ENCODE assay signal across 8 cellular contexts in genomic region chr5:32174011-32174866, GRCh38. TPM values are rescaled to one million over a fixed set of nuclear protein-coding genes. Genes with fewer than 3 reads are reported as not detected.
DNase-seq lines count a peak whose midpoint lies in the region; ATAC-seq and TF ChIP-seq lines count a peak whose summit lies in the region.

TSS of gene GOLPH3 (minus strand) at chr5:32174319. CDS start at chr5:32174034, 285 bp downstream.

- peak within 1 kb of the TSS; percentile 83 for H3K4me2 ChIP-seq in Loucy (ENCODE audit: low read depth, low read length, poor library complexity, severe bottlenecking)

- peak within 1 kb of the TSS; percentile 99 for H3K27ac Mint-ChIP-seq in activated T-helper 2 cell treated with anti-CD3 and anti-CD28 coated beads, Interferon-gamma antibody, Interleukin-2, Interleukin-4, amounts not matched to agents 10 μg/mL and 5 μg/mL and 100 μg/mL, durations not matched to agents 14 hours and 24 hours and 36 hours
- H3K27ac Mint-ChIP-seq in nephron: peak within 1 kb of the TSS; percentile 100

- peaks cover 29% of the 10 kb centered on the region for H3K4me1 Mint-ChIP-seq in activated T-helper 2 cell treated with anti-CD3 and anti-CD28 coated beads, Interferon-gamma antibody, Interleukin-2, Interleukin-4, amounts not matched to agents 10 μg/mL and 5 μg/mL and 100 μg/mL, durations not matched to agents 14 hours and 24 hours and 36 hours (ENCODE audit: low read depth)
- H3K4me1 Mint-ChIP-seq in nephron: peaks cover 41% of the 10 kb centered on the region

- H3K36me3 ChIP-seq in H7 (replicated peaks; ENCODE audit: control insufficient read depth, insufficient read depth, low read length): peaks cover 7% of the 10 kb centered on the region
- peaks cover 12% of the 10 kb centered on the region; the same call in 1 of the 2 replicates for H3K36me3 ChIP-seq in Loucy (ENCODE audit: insufficient read depth, low read length)
- H3K36me3 ChIP-seq in RWPE2 (ENCODE audit: low read depth): peaks cover 37% of the 10 kb centered on the region

- DNase-seq in EL: peak; percentile 94
- peak; percentile 96 for DNase-seq in H7
- DNase-seq in RWPE2 (ENCODE audit: low spot score): peak; percentile 96
- peak; percentile 90 for DNase-seq in activated T-helper 2 cell treated with anti-CD3 and anti-CD28 coated beads, Interferon-gamma antibody, Interleukin-2, Interleukin-4, amounts not matched to agents 10 μg/mL and 5 μg/mL and 100 μg/mL, durations not matched to agents 14 hours and 24 hours and 36 hours (ENCODE audit: low spot score)
- peak; percentile 77 for DNase-seq in fibroblast of peridontal ligament (ENCODE audit: extremely low read depth)
- peak; percentile 97 for DNase-seq in stimulated activated naive CD8-positive, alpha-beta T cell treated with anti-CD3 and anti-CD28 coated beads, Interleukin-15, Interleukin-2, amounts not matched to agents 100 U/mL and 50 U/mL, for 24 hours

- H3K9me3 ChIP-seq in Loucy (ENCODE audit: insufficient read depth, low read depth, low read length) (no peaks in the 10 kb centered on the region), RWPE2 (ENCODE audit: severe bottlenecking) (no peaks in the 10 kb centered on the region)

- H3K9ac ChIP-seq in Loucy (ENCODE audit: low read depth, low read length, poor library complexity, severe bottlenecking): peak within 1 kb of the TSS; percentile 92

- ATAC-seq in RWPE2 (ENCODE audit: low read depth): peak; percentile 87
- peak; percentile 90 for ATAC-seq in stimulated activated naive CD8-positive, alpha-beta T cell treated with anti-CD3 and anti-CD28 coated beads, Interleukin-15, Interleukin-2, amounts not matched to agents 100 U/mL and 50 U/mL, for 24 hours

- H4K20me1 ChIP-seq in Loucy (ENCODE audit: insufficient read depth, low read length, poor library complexity, severe bottlenecking): peaks cover 43% of the 10 kb centered on the region

- H3K9me2 ChIP-seq in Loucy (replicated peaks; ENCODE audit: low read depth, low read length): no peaks in the 10 kb centered on the region

- H3K79me2 ChIP-seq in Loucy (ENCODE audit: insufficient read depth, low read length): peaks cover 48% of the 10 kb centered on the region

- H3K4me1 ChIP-seq in Loucy (ENCODE audit: insufficient read depth, low read length, poor library complexity, severe bottlenecking): peaks cover 29% of the 10 kb centered on the region
- peaks cover 21% of the 10 kb centered on the region for H3K4me1 ChIP-seq in RWPE2 (ENCODE audit: insufficient read depth, poor library complexity, severe bottlenecking)

- H3F3A ChIP-seq in Loucy (ENCODE audit: low read depth): no peaks in the 10 kb centered on the region

- H3K27me3 ChIP-seq in H7 (ENCODE audit: control insufficient read depth, insufficient read depth, low read length) (no peaks in the 10 kb centered on the region), Loucy (ENCODE audit: insufficient read depth, low read length, poor library complexity, severe bottlenecking) (no peaks in the 10 kb centered on the region), RWPE2 (ENCODE audit: insufficient read depth, poor library complexity, severe bottlenecking) (no peaks in the 10 kb centered on the region)

- H3K9me3 Mint-ChIP-seq in activated T-helper 2 cell treated with anti-CD3 and anti-CD28 coated beads, Interferon-gamma antibody, Interleukin-2, Interleukin-4, amounts not matched to agents 10 μg/mL and 5 μg/mL and 100 μg/mL, durations not matched to agents 14 hours and 24 hours and 36 hours: peaks cover 4% of the 10 kb centered on the region
- no peaks in the 10 kb centered on the region for H3K9me3 Mint-ChIP-seq in nephron

- H2AFZ ChIP-seq in Loucy (ENCODE audit: low read length): peak within 1 kb of the TSS; percentile 99

- H3K36me3 Mint-ChIP-seq in activated T-helper 2 cell treated with anti-CD3 and anti-CD28 coated beads, Interferon-gamma antibody, Interleukin-2, Interleukin-4, amounts not matched to agents 10 μg/mL and 5 μg/mL and 100 μg/mL, durations not matched to agents 14 hours and 24 hours and 36 hours (ENCODE audit: low read depth): peaks cover 46% of the 10 kb centered on the region
- peaks cover 26% of the 10 kb centered on the region for H3K36me3 Mint-ChIP-seq in nephron (ENCODE audit: low read depth)

- H3K4me3 Mint-ChIP-seq in activated T-helper 2 cell treated with anti-CD3 and anti-CD28 coated beads, Interferon-gamma antibody, Interleukin-2, Interleukin-4, amounts not matched to agents 10 μg/mL and 5 μg/mL and 100 μg/mL, durations not matched to agents 14 hours and 24 hours and 36 hours (ENCODE audit: low read depth): peak within 1 kb of the TSS; percentile 98
- H3K4me3 Mint-ChIP-seq in nephron: peak within 1 kb of the TSS; percentile 100

- H3K4me3 ChIP-seq in H7 (ENCODE audit: insufficient read depth, low read depth, low read length) (peak within 1 kb of the TSS; percentile 90), Loucy (ENCODE audit: low read length, poor library complexity, severe bottlenecking) (peak within 1 kb of the TSS; percentile 98), RWPE2 (ENCODE audit: severe bottlenecking) (peak within 1 kb of the TSS; percentile 87)

- no peak for TF ChIP-seq CTCF in Loucy (conservative IDR thresholded peaks at IDR 0.05; ENCODE audit: low read length)
- no peak for TF ChIP-seq CTCF in RWPE2 (IDR thresholded peaks at IDR 0.05; ENCODE audit: poor library complexity, severe bottlenecking)
- no peak for TF ChIP-seq CTCF in nephron (IDR thresholded peaks at IDR 0.05; ENCODE audit: unreplicated experiment in 3 of 3)

- peak within 1 kb of the TSS; percentile 85 for H3K27ac ChIP-seq in RWPE2 (ENCODE audit: poor library complexity, severe bottlenecking)

- peaks cover 2% of the 10 kb centered on the region for H3K27me3 Mint-ChIP-seq in activated T-helper 2 cell treated with anti-CD3 and anti-CD28 coated beads, Interferon-gamma antibody, Interleukin-2, Interleukin-4, amounts not matched to agents 10 μg/mL and 5 μg/mL and 100 μg/mL, durations not matched to agents 14 hours and 24 hours and 36 hours (ENCODE audit: low read depth)
- no peaks in the 10 kb centered on the region for H3K27me3 Mint-ChIP-seq in nephron (ENCODE audit: low read depth)

- intact Hi-C loops in activated T-helper 2 cell treated with anti-CD3 and anti-CD28 coated beads, Interferon-gamma antibody, Interleukin-2, Interleukin-4, amounts not matched to agents 10 μg/mL and 5 μg/mL and 100 μg/mL, durations not matched to agents 14 hours and 24 hours and 36 hours (cut with micrococcal nuclease): loop anchor here (1.0 to 10.0 kb wide), 9 partner anchors 35 to 413 kb away; partner anchors contain the start of genes MTMR12, SUB1 and ZFR

RNA-seq across cellular contexts. Expression of gene GOLPH3, which starts in this region (rescaled TPM):
- 72.9 and 87.0 TPM in 2 replicates for total RNA-seq in H7 (2014; rRNA removed; shearing (Covaris generic))
- total RNA-seq in activated T-helper 2 cell treated with anti-CD3 and anti-CD28 coated beads, Interferon-gamma antibody, Interleukin-2, Interleukin-4, amounts not matched to agents 10 μg/mL and 5 μg/mL and 100 μg/mL, durations not matched to agents 14 hours and 24 hours and 36 hours: 80.1 and 81.5 TPM in 2 replicates

Comparison
In these comparisons a context has a peak if more than half of its experiments do, and no peak if none do; other contexts are left out.
1. Peak in every context shown above with its lines: DNase-seq, ATAC-seq, H3K4me3 ChIP-seq and H3K27ac ChIP-seq.